ENCODE assay signal across 8 cellular contexts in genomic region chr18:50281972-50282520, GRCh38. TPM values are rescaled to one million over a fixed set of nuclear protein-coding genes. Genes with fewer than 3 reads are reported as not detected.
DNase-seq lines count a peak whose midpoint lies in the region; ATAC-seq and FAIRE-seq lines count a peak whose summit lies in the region.

No MANE protein-coding gene starts in this region.

- FAIRE-seq in frontal cortex (lab: Jason Lieb, UNC) = no peak

- peaks cover 37% of the 10 kb centered on the region for H3K4me1 Mint-ChIP-seq in stimulated activated naive CD8-positive, alpha-beta T cell treated with anti-CD3 and anti-CD28 coated beads, Interleukin-15, Interleukin-2, amounts not matched to agents 100 ng/mL and 50 ng/mL, for 24 hours (ENCODE audit: low read depth)

- 51 to 61% methylated on average over 25 to 28 of the region's 35 CpGs for WGBS in mesodermal cell (ENCODE audit: insufficient coverage in 2 of 2), 2 experiments

- H3K4me1 ChIP-seq in mesodermal cell (ENCODE audit: control insufficient read depth, insufficient read depth, low read length, poor library complexity, severe bottlenecking) = peaks cover 6% of the 10 kb centered on the region

- no peaks in the 10 kb centered on the region for H3K9me3 Mint-ChIP-seq in stimulated activated naive CD8-positive, alpha-beta T cell treated with anti-CD3 and anti-CD28 coated beads, Interleukin-15, Interleukin-2, amounts not matched to agents 100 ng/mL and 50 ng/mL, for 24 hours

- no peak for DNase-seq in stimulated activated naive CD8-positive, alpha-beta T cell treated with anti-CD3 and anti-CD28 coated beads, Interleukin-15, Interleukin-2, amounts not matched to agents 100 U/mL and 50 U/mL, for 24 hours
- peak in 2 of 61 donors; percentile 59 to 68 for DNase-seq in caudate nucleus (lab: John Stamatoyannopoulos, UW)
- DNase-seq in NCI-H1694 treated with DMSO at 0.1 percent for 48 hours (lab: John Stamatoyannopoulos, UW) = no peak
- no peak for DNase-seq in HPDE6-E6E7 (ENCODE audit: extremely low spot score)
- no peak for DNase-seq in frontal cortex (ENCODE audit: low spot score in 2 of 2)

- H3K36me3 ChIP-seq in mesodermal cell (ENCODE audit: control insufficient read depth, insufficient read depth, low read length) = peaks cover 70% of the 10 kb centered on the region

- peak overlapping the region; percentile 98 for H3K4me3 Mint-ChIP-seq in stimulated activated naive CD8-positive, alpha-beta T cell treated with anti-CD3 and anti-CD28 coated beads, Interleukin-15, Interleukin-2, amounts not matched to agents 100 ng/mL and 50 ng/mL, for 24 hours

- H3K4me3 ChIP-seq in mesodermal cell (ENCODE audit: extremely low read depth, insufficient read depth, low read length, poor library complexity, severe bottlenecking) = peak overlapping the region; percentile 96

- peak overlapping the region; percentile 97 for H3K27ac Mint-ChIP-seq in stimulated activated naive CD8-positive, alpha-beta T cell treated with anti-CD3 and anti-CD28 coated beads, Interleukin-15, Interleukin-2, amounts not matched to agents 100 ng/mL and 50 ng/mL, for 24 hours

- no peak for ATAC-seq in stimulated activated naive CD8-positive, alpha-beta T cell treated with anti-CD3 and anti-CD28 coated beads, Interleukin-15, Interleukin-2, amounts not matched to agents 100 U/mL and 50 U/mL, for 24 hours
- no peak for ATAC-seq in HG03108 (IDR thresholded peaks at IDR 0.05; ENCODE audit: unreplicated experiment)

- H3K36me3 Mint-ChIP-seq in stimulated activated naive CD8-positive, alpha-beta T cell treated with anti-CD3 and anti-CD28 coated beads, Interleukin-15, Interleukin-2, amounts not matched to agents 100 ng/mL and 50 ng/mL, for 24 hours (ENCODE audit: low read depth) = peaks cover 65% of the 10 kb centered on the region

- no peaks in the 10 kb centered on the region for H3K9me3 ChIP-seq in mesodermal cell (ENCODE audit: control insufficient read depth, low read length)

- H3K27me3 Mint-ChIP-seq in stimulated activated naive CD8-positive, alpha-beta T cell treated with anti-CD3 and anti-CD28 coated beads, Interleukin-15, Interleukin-2, amounts not matched to agents 100 ng/mL and 50 ng/mL, for 24 hours = no peaks in the 10 kb centered on the region

- H3K27ac ChIP-seq in caudate nucleus (ENCODE audit: low read depth, low read length) (peak overlapping the region; percentile 96), mesodermal cell (ENCODE audit: low read depth, low read length, severe bottlenecking) (peak overlapping the region; percentile 88)

RNA-seq across cellular contexts. Expression of gene MBD1, which starts 0.7 kb away (rescaled TPM):
- polyA plus RNA-seq in mesodermal cell (2013, experiment 1 of 2) = 46.8 TPM
- 43.1 TPM for polyA plus RNA-seq in mesodermal cell (2013, experiment 2 of 2)
- total RNA-seq in frontal cortex = 51.4 TPM

RNA-seq across cellular contexts. Expression of gene CXXC1, which starts 5.4 kb away (rescaled TPM):
- 47.6 TPM for polyA plus RNA-seq in mesodermal cell (2013, experiment 1 of 2)
- polyA plus RNA-seq in mesodermal cell (2013, experiment 2 of 2) = 41.6 TPM
- total RNA-seq in frontal cortex = 35.5 TPM

RNA-seq across cellular contexts. Expression of gene CFAP53, which starts 15.8 kb away (rescaled TPM):
- polyA plus RNA-seq in mesodermal cell (2013, experiment 1 of 2) = 1.4 TPM
- polyA plus RNA-seq in mesodermal cell (2013, experiment 2 of 2) = 1.3 TPM
- 1.2 TPM for total RNA-seq in frontal cortex
